30 cellular contexts compared by ENCODE assay signal in genomic region chr3:20975221-20975620, GRCh38.
DNase-seq lines count a peak whose midpoint lies in the region; ATAC-seq and TF ChIP-seq lines count a peak whose summit lies in the region.
"Had no signal": no experiment of that assay in that cellular context is flagged by ENCODE, and none has a peak within 500 bp of the region (broad histone marks: within the 10 kb centered on the region; RNA-seq: fewer than 3 reads in every experiment).

No MANE protein-coding gene starts in this region.

- H2BK120ac ChIP-seq in neuronal stem cell (ENCODE audit: low read depth, low read length), result no peak overlapping the region

- in situ Hi-C loops in HAP-1 (cut with MboI; ENCODE audit: low sequenced_read_pairs), result no loop called here

- no peak overlapping the region for H3K18ac ChIP-seq in neuronal stem cell (ENCODE audit: low read length)

- peaks cover 60% of the 10 kb centered on the region for H3K4me1 Mint-ChIP-seq in endodermal cell
- H3K4me1 Mint-ChIP-seq: activated CD4-positive, alpha-beta memory T cell treated with anti-CD3 and anti-CD28 coated beads, Interleukin-2, amount 10 ng/mL, durations not matched to agents 7 days and 5 days; natural killer cell; stimulated activated naive B cell treated with anti-CD40 and anti-IgM and Interleukin-4, amounts not matched to agents 10 μg/mL and 1 μg/mL and 100 μg/mL, for 72 hours had no signal

- DNase-seq in Right ventricle myocardium inferior (ENCODE audit: missing footprints) (no peak), right atrium auricular region (ENCODE audit: low spot score) (no peak), endodermal cell (no peak), neuronal stem cell (ENCODE audit: low spot score) (no peak), aorta (peak in 1 of 2 donors; percentile 42), HAP-1 (ENCODE audit: low spot score in 2 of 2) (no peak)
- DNase-seq: 8988T; activated CD4-positive, alpha-beta memory T cell treated with anti-CD3 and anti-CD28 coated beads, Interleukin-2, amount 10 ng/mL, durations not matched to agents 7 days and 5 days; activated CD4-positive, CD25-positive, alpha-beta regulatory T cell treated with anti-CD3 and anti-CD28 coated beads, Interleukin-2, amount 50 U/mL, for 72 hours; activated CD8-positive, alpha-beta memory T cell treated with anti-CD3 and anti-CD28 coated beads, Interleukin-2, amount 50 U/mL, for 48 hours; activated naive CD4-positive, alpha-beta T cell treated with anti-CD3 and anti-CD28 coated beads, Interleukin-2, amount 50 U/mL, for 16 hours; AML-193; anterior cingulate cortex; CD8-positive, alpha-beta T cell; dermis blood vessel endothelial cell; GF-D8; Karpas-422; MV-4-11; natural killer cell; NCI-H1436 treated with DMSO at 0.1 percent for 48 hours; NCI-H2107; stimulated activated CD4-positive, alpha-beta T cell treated with anti-CD3 and anti-CD28 coated beads, Interleukin-12 subunit alpha, Interleukin-12 subunit beta, amount 100 ng/mL, for 4 hours; stimulated activated CD4-positive, alpha-beta T cell treated with anti-CD3 and anti-CD28 coated beads, Interleukin-4, amount 100 ng/mL, for 1 hour; stimulated activated naive B cell treated with anti-CD40 and anti-IgM and Interleukin-4, amounts not matched to agents 10 μg/mL and 1 μg/mL and 100 μg/mL, for 72 hours; testis; uterus had no signal

- H3K9me3 ChIP-seq in right atrium auricular region, result no peaks in the 10 kb centered on the region
- H3K9me3 ChIP-seq in endodermal cell (ENCODE audit: control insufficient read depth, low read length), result no peaks in the 10 kb centered on the region
- H3K9me3 ChIP-seq in neuronal stem cell (replicated peaks in 1 of 2; ENCODE audit: control insufficient read depth in 2 of 2, insufficient read depth in 1 of 2, low read depth in 1 of 2, low read length in 2 of 2), result no peaks in the 10 kb centered on the region
- H3K9me3 ChIP-seq in aorta (ENCODE audit: control insufficient read depth, low read length), result no peaks in the 10 kb centered on the region
- H3K9me3 ChIP-seq in HAP-1, result no peaks in the 10 kb centered on the region
- H3K9me3 ChIP-seq: testis, uterus had no signal

- H3K4me3 Mint-ChIP-seq in endodermal cell, result no peak overlapping the region
- H3K4me3 Mint-ChIP-seq: activated CD4-positive, alpha-beta memory T cell treated with anti-CD3 and anti-CD28 coated beads, Interleukin-2, amount 10 ng/mL, durations not matched to agents 7 days and 5 days; CD8-positive, alpha-beta T cell; natural killer cell; stimulated activated naive B cell treated with anti-CD40 and anti-IgM and Interleukin-4, amounts not matched to agents 10 μg/mL and 1 μg/mL and 100 μg/mL, for 72 hours had no signal

- H3K23ac ChIP-seq in neuronal stem cell (ENCODE audit: low read depth, low read length, poor library complexity), result no peak overlapping the region

- H3K36me3 ChIP-seq in right atrium auricular region (no peaks in the 10 kb centered on the region), endodermal cell (ENCODE audit: control insufficient read depth, insufficient read depth, low read length) (no peaks in the 10 kb centered on the region), neuronal stem cell (replicated peaks in 1 of 2; ENCODE audit: control insufficient read depth in 2 of 2, insufficient read depth in 2 of 2, low read length in 2 of 2) (no peaks in the 10 kb centered on the region), aorta (ENCODE audit: control insufficient read depth in 1 of 2, insufficient read depth in 2 of 2, low read length in 1 of 2) (no peaks in the 10 kb centered on the region), HAP-1 (replicated peaks) (no peaks in the 10 kb centered on the region)
- H3K36me3 ChIP-seq: cardiac muscle cell, uterus had no signal

- H3K27ac Mint-ChIP-seq in endodermal cell, result peak overlapping the region; percentile 50
- H3K27ac Mint-ChIP-seq: activated CD4-positive, alpha-beta memory T cell treated with anti-CD3 and anti-CD28 coated beads, Interleukin-2, amount 10 ng/mL, durations not matched to agents 7 days and 5 days; CD8-positive, alpha-beta T cell; natural killer cell; stimulated activated naive B cell treated with anti-CD40 and anti-IgM and Interleukin-4, amounts not matched to agents 10 μg/mL and 1 μg/mL and 100 μg/mL, for 72 hours had no signal

- ATAC-seq in Right ventricle myocardium inferior (peak; percentile 31), aorta (ENCODE audit: low FRiP score) (peak; percentile 62), HG03457 (IDR thresholded peaks at IDR 0.05; ENCODE audit: unreplicated experiment) (no peak), GM19463 (IDR thresholded peaks at IDR 0.05; ENCODE audit: unreplicated experiment) (no peak)
- ATAC-seq: CD8-positive, alpha-beta T cell; HepG2; natural killer cell had no signal

- intact Hi-C loops in Right ventricle myocardium inferior (cut with DNase I) (no loop called here), aorta (cut with DNase I) (no loop called here)

- 96 to 100% methylated on average over 3 to 4 of the region's 4 CpGs for whole genome bisulfite sequencing in endodermal cell (ENCODE audit: insufficient coverage in 1 of 2, insufficient read length in 1 of 2), 2 experiments
- WGBS in neuronal stem cell (ENCODE audit: extremely low coverage in 2 of 2, insufficient read length in 2 of 2, insufficient replicate concordance in 1 of 2), 2 donors, result no CpG with 5 or more reads among the region's 4 CpGs
- 10 to 15% methylated on average over 4 of the region's 4 CpGs for WGBS in aorta, 2 donors

- H3K27me3 ChIP-seq in right atrium auricular region (no peaks in the 10 kb centered on the region), endodermal cell (ENCODE audit: control insufficient read depth, insufficient read depth, low read length, poor library complexity, severe bottlenecking) (no peaks in the 10 kb centered on the region), neuronal stem cell (ENCODE audit: control insufficient read depth in 3 of 3, insufficient read depth in 3 of 3, low read depth in 1 of 3, low read length in 3 of 3) (no peaks in the 10 kb centered on the region), aorta (ENCODE audit: control insufficient read depth in 1 of 2, insufficient read depth in 2 of 2, low read length in 1 of 2) (no peaks in the 10 kb centered on the region), HAP-1 (ENCODE audit: low read depth) (no peaks in the 10 kb centered on the region)
- H3K27me3 ChIP-seq: cardiac muscle cell, testis, uterus had no signal

- H3K4me1 ChIP-seq in right atrium auricular region (no peaks in the 10 kb centered on the region), endodermal cell (ENCODE audit: control insufficient read depth, insufficient read depth, low read length) (peaks cover 18% of the 10 kb centered on the region), neuronal stem cell (ENCODE audit: control insufficient read depth in 2 of 2, insufficient read depth in 1 of 2, low read depth in 1 of 2, low read length in 2 of 2) (no peaks in the 10 kb centered on the region), aorta (ENCODE audit: control insufficient read depth in 1 of 2, insufficient read depth in 2 of 2, low read length in 2 of 2) (peaks cover 0 to 3% of the 10 kb centered on the region in 2 donors), HAP-1 (no peaks in the 10 kb centered on the region)
- H3K4me1 ChIP-seq: testis, uterus had no signal

- H3K79me1 ChIP-seq in neuronal stem cell (ENCODE audit: low read depth, low read length), result no peaks in the 10 kb centered on the region

- peaks cover 2% of the 10 kb centered on the region for H3K9me3 Mint-ChIP-seq in endodermal cell

- H3K27me3 Mint-ChIP-seq in endodermal cell (ENCODE audit: insufficient read depth), result no peaks in the 10 kb centered on the region
- H3K27me3 Mint-ChIP-seq: activated CD4-positive, alpha-beta memory T cell treated with anti-CD3 and anti-CD28 coated beads, Interleukin-2, amount 10 ng/mL, durations not matched to agents 7 days and 5 days; stimulated activated naive B cell treated with anti-CD40 and anti-IgM and Interleukin-4, amounts not matched to agents 10 μg/mL and 1 μg/mL and 100 μg/mL, for 72 hours had no signal

- H3K36me3 Mint-ChIP-seq in endodermal cell (ENCODE audit: low read depth), result peaks cover 17% of the 10 kb centered on the region
- H3K36me3 Mint-ChIP-seq: CD8-positive, alpha-beta T cell; stimulated activated naive B cell treated with anti-CD40 and anti-IgM and Interleukin-4, amounts not matched to agents 10 μg/mL and 1 μg/mL and 100 μg/mL, for 72 hours had no signal

- no peak overlapping the region for H2BK15ac ChIP-seq in neuronal stem cell (ENCODE audit: low read length)

- H2BK12ac ChIP-seq in neuronal stem cell (ENCODE audit: low read length), result no peak overlapping the region

- H3K27ac ChIP-seq in right atrium auricular region (no peak overlapping the region), endodermal cell (ENCODE audit: low read depth, low read length) (no peak overlapping the region), neuronal stem cell (replicated peaks; ENCODE audit: low read length) (no peak overlapping the region), aorta (ENCODE audit: low read depth in 1 of 2, low read length in 2 of 2) (peak overlapping the region in 1 of 2 donors; percentile 15)
- H3K27ac ChIP-seq: cardiac muscle cell, testis, uterus had no signal

- H2BK5ac ChIP-seq in neuronal stem cell (ENCODE audit: low read length), result no peak overlapping the region

- H3K4ac ChIP-seq in neuronal stem cell (ENCODE audit: low read length), result peak overlapping the region; percentile 30

- no peak overlapping the region for H2AFZ ChIP-seq in neuronal stem cell (ENCODE audit: low read length)

- H3K9ac ChIP-seq in endodermal cell (ENCODE audit: extremely low read depth, low read length, poor library complexity, severe bottlenecking), result no peak overlapping the region
- H3K9ac ChIP-seq in neuronal stem cell (ENCODE audit: low read depth, low read length, poor library complexity), result no peak overlapping the region

- no peak overlapping the region for H4K91ac ChIP-seq in neuronal stem cell (ENCODE audit: low read depth, low read length, poor library complexity)

- H3K4me3 ChIP-seq in right atrium auricular region (no peak overlapping the region), endodermal cell (ENCODE audit: low read length) (no peak overlapping the region), neuronal stem cell (ENCODE audit: low read length in 2 of 2) (no peak overlapping the region), aorta (ENCODE audit: low read length in 2 of 2) (no peak overlapping the region), HAP-1 (no peak overlapping the region)
- H3K4me3 ChIP-seq: cardiac muscle cell, testis, uterus had no signal

- H4K8ac ChIP-seq in neuronal stem cell (ENCODE audit: low read depth, low read length), result no peak overlapping the region

- H2AK5ac ChIP-seq in neuronal stem cell (ENCODE audit: low read depth, low read length), result no peak overlapping the region

- H3K4me2 ChIP-seq in neuronal stem cell (ENCODE audit: insufficient read depth, low read length, poor library complexity, severe bottlenecking), result no peak overlapping the region

- no peak overlapping the region for H3K14ac ChIP-seq in neuronal stem cell (ENCODE audit: low read length)

- TF ChIP-seq CTCF in right atrium auricular region (IDR thresholded peaks at IDR 0.05) (no peak), endodermal cell (conservative IDR thresholded peaks at IDR 0.05) (no peak)

Comparison
In these comparisons a context has a peak if more than half of its experiments do, and no peak if none do; other contexts are left out.
1. ATAC-seq: peak in Right ventricle myocardium inferior (single experiment) and aorta (single experiment); none in HG03457 (single experiment) and GM19463 (single experiment).